9 cellular contexts compared by ENCODE assay signal in genomic region chr2:39469807-39470206, GRCh38. TPM values are rescaled to one million over a fixed set of nuclear protein-coding genes. Genes with fewer than 3 reads are reported as not detected.
DNase-seq lines count a peak whose midpoint lies in the region; ATAC-seq, FAIRE-seq and TF ChIP-seq lines count a peak whose summit lies in the region.
"Had no signal": no experiment of that assay in that cellular context is flagged by ENCODE, and none has a peak within 500 bp of the region (broad histone marks: within the 10 kb centered on the region; RNA-seq: fewer than 3 reads in every experiment).

No MANE protein-coding gene starts in this region.

- intact Hi-C loops in mucosa of descending colon (cut with DNase I, micrococcal nuclease) (no loop called here), esophagus squamous epithelium (cut with DNase I) (no loop called here)

- TF ChIP-seq CTCF in GM12865 (IDR thresholded peaks at IDR 0.05; ENCODE audit: insufficient read depth, low read depth, low read length, missing control alignments) (no peak), bronchial epithelial cell (IDR thresholded peaks at IDR 0.05; ENCODE audit: insufficient read depth, low read length, severe bottlenecking) (no peak), mucosa of descending colon (IDR thresholded peaks at IDR 0.05) (no peak), esophagus squamous epithelium (IDR thresholded peaks at IDR 0.05) (no peak)

- FAIRE-seq in bronchial epithelial cell (lab: Jason Lieb, UNC), result no peak

- WGBS in esophagus squamous epithelium, 2 donors, result 22 to 44% methylated on average over 3 of the region's 3 CpGs

- DNase-seq in GM12865 (ENCODE audit: low read depth) (peak; percentile 71), bronchial epithelial cell (ENCODE audit: low read depth) (peak; percentile 70), mucosa of descending colon (peak in 2 of 3 donors; percentile 27 to 33), NCI-H2107 treated with DMSO at 0.1 percent for 48 hours (lab: John Stamatoyannopoulos, UW; ENCODE audit: unreplicated experiment) (no peak), NCI-H2227 treated with DMSO at 0.1 percent for 48 hours (lab: John Stamatoyannopoulos, UW) (no peak), esophagus squamous epithelium (lab: John Stamatoyannopoulos, UW) (no peak)

- H3K36me3 ChIP-seq in bronchial epithelial cell (ENCODE audit: control insufficient read depth, insufficient read depth, low read length) (no peaks in the 10 kb centered on the region), mucosa of descending colon (ENCODE audit: low read depth) (no peaks in the 10 kb centered on the region), esophagus squamous epithelium (no peaks in the 10 kb centered on the region)
- H3K36me3 ChIP-seq: SJSA1 had no signal

- no peak overlapping the region for H3K4me3 ChIP-seq in GM12865 (ENCODE audit: low read depth, low read length)
- H3K4me3 ChIP-seq in bronchial epithelial cell (ENCODE audit: low read depth, low read length), result no peak overlapping the region
- no peak overlapping the region for H3K4me3 ChIP-seq in mucosa of descending colon
- no peak overlapping the region for H3K4me3 ChIP-seq in esophagus squamous epithelium
- H3K4me3 ChIP-seq: SJSA1 had no signal

- peaks cover 18% of the 10 kb centered on the region for H3K4me1 ChIP-seq in mucosa of descending colon (ENCODE audit: low read depth)
- peaks cover 5 to 31% (median 18%) of the 10 kb centered on the region in 3 donors for H3K4me1 ChIP-seq in esophagus squamous epithelium

- ATAC-seq in GM21447 (IDR thresholded peaks at IDR 0.05; ENCODE audit: unreplicated experiment) (peak; percentile 85), HG03571 (IDR thresholded peaks at IDR 0.05; ENCODE audit: unreplicated experiment) (peak; percentile 82), mucosa of descending colon (peak; percentile 81)

- H3K9me3 ChIP-seq in mucosa of descending colon, result no peaks in the 10 kb centered on the region
- H3K9me3 ChIP-seq in esophagus squamous epithelium, result no peaks in the 10 kb centered on the region
- H3K9me3 ChIP-seq: SJSA1 had no signal

- H3K27me3 ChIP-seq in bronchial epithelial cell (ENCODE audit: control insufficient read depth, insufficient read depth, low read length), result no peaks in the 10 kb centered on the region
- no peaks in the 10 kb centered on the region for H3K27me3 ChIP-seq in esophagus squamous epithelium
- H3K27me3 ChIP-seq: SJSA1 had no signal

- H3K27ac ChIP-seq in esophagus squamous epithelium, result no peak overlapping the region
- H3K27ac ChIP-seq: SJSA1 had no signal

- no peak for TF ChIP-seq POLR2A in esophagus squamous epithelium (IDR thresholded peaks at IDR 0.05)

RNA-seq across cellular contexts. Expression of gene MAP4K3, which starts 32.7 kb away (rescaled TPM):
- total RNA-seq in bronchial epithelial cell (19.7 and 22.0 TPM in 2 replicates), mucosa of descending colon (10 to 100 TPM; 32.7 to 50.4 (median 39.9) TPM), esophagus squamous epithelium (10 to 100 TPM; 12.6 to 35.1 (median 15.8) TPM)

Comparison
In these comparisons a context has a peak if more than half of its experiments do, and no peak if none do; other contexts are left out.
1. DNase-seq: peak in GM12865 (single experiment), bronchial epithelial cell (single experiment) and mucosa of descending colon (2 of 3); none in NCI-H2107 treated with DMSO at 0.1 percent for 48 hours (single experiment), NCI-H2227 treated with DMSO at 0.1 percent for 48 hours (single experiment) and esophagus squamous epithelium (single experiment).
2. Peak in every context shown above with its lines, with median percentiles within 50 percentile points of each other: ATAC-seq.